26 cellular contexts compared by ENCODE assay signal in genomic region chr10:93907049-93907448, GRCh38.
"Had no signal": no experiment of that assay in that cellular context is flagged by ENCODE, and none has a peak within 500 bp of the region (broad histone marks: within the 10 kb centered on the region; RNA-seq: fewer than 3 reads in every experiment).

No MANE protein-coding gene starts in this region.

- ATAC-seq: activated CD4-positive, CD25-positive, alpha-beta regulatory T cell treated with anti-CD3 and anti-CD28 coated beads, Interleukin-2, amount 50 U/mL, for 24 hours; effector memory CD8-positive, alpha-beta T cell; gastrocnemius medialis; left colon; stimulated activated naive CD8-positive, alpha-beta T cell treated with anti-CD3 and anti-CD28 coated beads, Interleukin-15, Interleukin-2, amounts not matched to agents 100 U/mL and 50 U/mL, for 24 hours had no signal

- H3K27me3 Mint-ChIP-seq: effector memory CD8-positive, alpha-beta T cell; progenitor cell of endocrine pancreas had no signal

- H3K27ac Mint-ChIP-seq: effector memory CD8-positive, alpha-beta T cell; immature natural killer cell; progenitor cell of endocrine pancreas had no signal

- H3K4me1 Mint-ChIP-seq: immature natural killer cell had no signal

- DNase-seq: activated CD8-positive, alpha-beta memory T cell treated with anti-CD3 and anti-CD28 coated beads for 24 hours; activated effector memory CD4-positive, alpha-beta T cell treated with Interleukin-2 at 50 U/mL for 16 hours; activated naive CD4-positive, alpha-beta T cell treated with Interleukin-2 at 50 U/mL for 16 hours; activated T-cell treated with anti-CD3 and anti-CD28 coated beads, Interleukin-2, amount 50 U/mL, for 48 hours; amygdala; caudate nucleus; cortex of kidney; effector memory CD8-positive, alpha-beta T cell; erythroblast; gastrocnemius medialis; head of caudate nucleus; hippocampal formation; immature natural killer cell; kidney; left colon; mammary epithelial cell; ovary; right lobe of liver; SK-N-SH; stimulated activated CD4-positive, alpha-beta T cell treated with anti-CD3 and anti-CD28 coated beads, Interleukin-2, amount 100 ng/mL, for 48 hours; stimulated activated naive CD8-positive, alpha-beta T cell treated with anti-CD3 and anti-CD28 coated beads, Interleukin-15, Interleukin-2, amounts not matched to agents 100 U/mL and 50 U/mL, for 24 hours; testis; trophoblast cell; WERI-Rb-1 had no signal

- H3K4me3 Mint-ChIP-seq: effector memory CD8-positive, alpha-beta T cell; immature natural killer cell had no signal

- H3K9me3 Mint-ChIP-seq: effector memory CD8-positive, alpha-beta T cell had no signal
